1 cellular context compared by ENCODE assay signal in the genomic region with DNA sequence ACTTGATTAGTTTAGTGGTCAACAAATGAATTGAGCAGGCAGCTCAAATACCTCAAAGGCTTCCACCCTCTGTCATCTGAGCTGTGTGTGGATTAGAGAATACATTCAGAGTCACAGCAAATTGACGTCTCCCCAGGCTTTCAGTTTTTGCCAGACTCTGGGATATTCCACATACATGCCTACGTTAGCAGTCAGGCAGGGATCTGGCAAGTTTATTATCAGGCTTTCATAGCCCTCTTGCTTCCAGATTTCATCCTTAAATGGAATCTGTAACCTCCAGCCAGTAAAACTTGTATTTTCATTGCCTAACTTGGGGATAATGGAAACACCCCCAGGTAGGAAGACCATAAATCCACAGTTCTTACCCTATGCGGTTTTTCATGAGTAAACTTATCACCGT.
TF ChIP-seq lines count a peak whose summit lies in the region.

No MANE protein-coding gene starts in this region.

TF ChIP-seq in WTC11, 78 proteins besides CTCF, POLR2A, EP300 and RAD21 (continued from another document):
- TF ChIP-seq, protein P1, sequence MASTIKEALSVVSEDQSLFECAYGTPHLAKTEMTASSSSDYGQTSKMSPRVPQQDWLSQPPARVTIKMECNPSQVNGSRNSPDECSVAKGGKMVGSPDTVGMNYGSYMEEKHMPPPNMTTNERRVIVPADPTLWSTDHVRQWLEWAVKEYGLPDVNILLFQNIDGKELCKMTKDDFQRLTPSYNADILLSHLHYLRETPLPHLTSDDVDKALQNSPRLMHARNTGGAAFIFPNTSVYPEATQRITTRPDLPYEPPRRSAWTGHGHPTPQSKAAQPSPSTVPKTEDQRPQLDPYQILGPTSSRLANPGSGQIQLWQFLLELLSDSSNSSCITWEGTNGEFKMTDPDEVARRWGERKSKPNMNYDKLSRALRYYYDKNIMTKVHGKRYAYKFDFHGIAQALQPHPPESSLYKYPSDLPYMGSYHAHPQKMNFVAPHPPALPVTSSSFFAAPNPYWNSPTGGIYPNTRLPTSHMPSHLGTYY (CRISPR knock-in tag; IDR thresholded peaks at IDR 0.05) = no peak
- TF ChIP-seq CREM (CRISPR knock-in tag; IDR thresholded peaks at IDR 0.05) (no peak), GRHL2 (CRISPR knock-in tag; IDR thresholded peaks at IDR 0.05; ENCODE audit: insufficient replicate concordance, severe bottlenecking) (no peak), FOXJ3 (CRISPR knock-in tag; IDR thresholded peaks at IDR 0.05; ENCODE audit: borderline replicate concordance) (no peak)
- TF ChIP-seq, protein P2, sequence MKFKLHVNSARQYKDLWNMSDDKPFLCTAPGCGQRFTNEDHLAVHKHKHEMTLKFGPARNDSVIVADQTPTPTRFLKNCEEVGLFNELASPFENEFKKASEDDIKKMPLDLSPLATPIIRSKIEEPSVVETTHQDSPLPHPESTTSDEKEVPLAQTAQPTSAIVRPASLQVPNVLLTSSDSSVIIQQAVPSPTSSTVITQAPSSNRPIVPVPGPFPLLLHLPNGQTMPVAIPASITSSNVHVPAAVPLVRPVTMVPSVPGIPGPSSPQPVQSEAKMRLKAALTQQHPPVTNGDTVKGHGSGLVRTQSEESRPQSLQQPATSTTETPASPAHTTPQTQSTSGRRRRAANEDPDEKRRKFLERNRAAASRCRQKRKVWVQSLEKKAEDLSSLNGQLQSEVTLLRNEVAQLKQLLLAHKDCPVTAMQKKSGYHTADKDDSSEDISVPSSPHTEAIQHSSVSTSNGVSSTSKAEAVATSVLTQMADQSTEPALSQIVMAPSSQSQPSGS (CRISPR knock-in tag; IDR thresholded peaks at IDR 0.05; ENCODE audit: borderline replicate concordance, low read depth) = no peak
- TF ChIP-seq, protein P3, sequence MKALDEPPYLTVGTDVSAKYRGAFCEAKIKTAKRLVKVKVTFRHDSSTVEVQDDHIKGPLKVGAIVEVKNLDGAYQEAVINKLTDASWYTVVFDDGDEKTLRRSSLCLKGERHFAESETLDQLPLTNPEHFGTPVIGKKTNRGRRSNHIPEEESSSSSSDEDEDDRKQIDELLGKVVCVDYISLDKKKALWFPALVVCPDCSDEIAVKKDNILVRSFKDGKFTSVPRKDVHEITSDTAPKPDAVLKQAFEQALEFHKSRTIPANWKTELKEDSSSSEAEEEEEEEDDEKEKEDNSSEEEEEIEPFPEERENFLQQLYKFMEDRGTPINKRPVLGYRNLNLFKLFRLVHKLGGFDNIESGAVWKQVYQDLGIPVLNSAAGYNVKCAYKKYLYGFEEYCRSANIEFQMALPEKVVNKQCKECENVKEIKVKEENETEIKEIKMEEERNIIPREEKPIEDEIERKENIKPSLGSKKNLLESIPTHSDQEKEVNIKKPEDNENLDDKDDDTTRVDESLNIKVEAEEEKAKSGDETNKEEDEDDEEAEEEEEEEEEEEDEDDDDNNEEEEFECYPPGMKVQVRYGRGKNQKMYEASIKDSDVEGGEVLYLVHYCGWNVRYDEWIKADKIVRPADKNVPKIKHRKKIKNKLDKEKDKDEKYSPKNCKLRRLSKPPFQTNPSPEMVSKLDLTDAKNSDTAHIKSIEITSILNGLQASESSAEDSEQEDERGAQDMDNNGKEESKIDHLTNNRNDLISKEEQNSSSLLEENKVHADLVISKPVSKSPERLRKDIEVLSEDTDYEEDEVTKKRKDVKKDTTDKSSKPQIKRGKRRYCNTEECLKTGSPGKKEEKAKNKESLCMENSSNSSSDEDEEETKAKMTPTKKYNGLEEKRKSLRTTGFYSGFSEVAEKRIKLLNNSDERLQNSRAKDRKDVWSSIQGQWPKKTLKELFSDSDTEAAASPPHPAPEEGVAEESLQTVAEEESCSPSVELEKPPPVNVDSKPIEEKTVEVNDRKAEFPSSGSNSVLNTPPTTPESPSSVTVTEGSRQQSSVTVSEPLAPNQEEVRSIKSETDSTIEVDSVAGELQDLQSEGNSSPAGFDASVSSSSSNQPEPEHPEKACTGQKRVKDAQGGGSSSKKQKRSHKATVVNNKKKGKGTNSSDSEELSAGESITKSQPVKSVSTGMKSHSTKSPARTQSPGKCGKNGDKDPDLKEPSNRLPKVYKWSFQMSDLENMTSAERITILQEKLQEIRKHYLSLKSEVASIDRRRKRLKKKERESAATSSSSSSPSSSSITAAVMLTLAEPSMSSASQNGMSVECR (CRISPR knock-in tag; IDR thresholded peaks at IDR 0.05; ENCODE audit: borderline replicate concordance) = no peak
TF ChIP-seq in WTC11: peak in this region for 0.
